ENCODE assay signal across 8 cellular contexts in the genomic region with DNA sequence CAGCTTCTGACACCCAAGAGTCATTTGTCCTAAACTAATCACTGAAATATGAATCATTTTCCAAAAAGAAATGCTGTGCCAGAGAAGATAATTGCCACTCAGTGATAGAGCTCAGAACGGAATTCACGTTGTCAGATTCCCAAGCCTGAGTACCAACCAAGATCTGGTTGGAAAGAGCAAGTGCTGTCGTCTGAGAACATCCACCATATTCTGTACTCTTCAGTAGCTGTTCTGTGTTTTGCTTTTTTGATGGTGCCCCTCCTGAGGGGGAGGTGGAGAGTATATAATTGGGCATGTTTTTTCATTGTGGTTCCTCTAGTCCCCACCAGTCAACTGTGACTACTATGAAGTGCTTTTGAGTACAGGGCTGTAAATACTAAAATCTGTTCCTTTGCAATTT. TPM values are rescaled to one million over a fixed set of nuclear protein-coding genes. Genes with fewer than 3 reads are reported as not detected.
DNase-seq lines count a peak whose midpoint lies in the region; ATAC-seq, FAIRE-seq and TF ChIP-seq lines count a peak whose summit lies in the region.

No MANE protein-coding gene starts in this region.

- FAIRE-seq in islet of Langerhans (lab: Jason Lieb, UNC), result peak; percentile 49

- CTCF ChIA-PET in AG04449 (lab: Yijun Ruan, JAX), result interaction anchor here (0.7 to 2.0 kb wide), 12 partner anchors 11 to 975 kb away, joined by 3 to 12 read pairs (median 4); no protein-coding TSS in a partner anchor
- CTCF ChIA-PET in activated CD8-positive, alpha-beta T cell treated with anti-CD3 and anti-CD28 coated beads, Interleukin-2, amount 10 ng/mL, durations not matched to agents 7 days and 5 days (lab: Charles Lee), result interaction anchor here (0.7 to 5.1 kb wide), 37 partner anchors 9 to 291 kb away, joined by 3 to 90 read pairs (median 4); partner anchors contain the start of genes ENAM, GRSF1, JCHAIN and RUFY3

- no peaks in the 10 kb centered on the region for H3K27me3 ChIP-seq in thyroid gland

- in situ Hi-C loops in ACHN (cut with HindIII; ENCODE audit: low pct_ligation_motif_present, low pct_unique_long_range_greater_than_20kb, low sequenced_read_pairs), result no loop called here

- no peak for TF ChIP-seq CTCF in AG04449 (IDR thresholded peaks at IDR 0.05; ENCODE audit: insufficient read depth, low read length, missing control alignments)
- TF ChIP-seq CTCF in thyroid gland (IDR thresholded peaks at IDR 0.05), result no peak

- no peaks in the 10 kb centered on the region for H3K36me3 ChIP-seq in thyroid gland

- H3K4me3 ChIP-seq in AG04449 (ENCODE audit: low read depth, low read length), result peak overlapping the region; percentile 37
- peak overlapping the region in 2 of 3 donors; percentile 3 to 16 for H3K4me3 ChIP-seq in thyroid gland (replicated peaks in 1 of 3)

- no peaks in the 10 kb centered on the region for H3K27me3 Mint-ChIP-seq in activated CD8-positive, alpha-beta T cell treated with anti-CD3 and anti-CD28 coated beads, Interleukin-2, amount 10 ng/mL, durations not matched to agents 7 days and 5 days (ENCODE audit: low read depth)

- peak overlapping the region; percentile 91 for H3K27ac Mint-ChIP-seq in activated CD8-positive, alpha-beta T cell treated with anti-CD3 and anti-CD28 coated beads, Interleukin-2, amount 10 ng/mL, durations not matched to agents 7 days and 5 days

- H3K9me3 Mint-ChIP-seq in activated CD8-positive, alpha-beta T cell treated with anti-CD3 and anti-CD28 coated beads, Interleukin-2, amount 10 ng/mL, durations not matched to agents 7 days and 5 days (ENCODE audit: insufficient read depth), result no peaks in the 10 kb centered on the region

- intact Hi-C loops in thyroid gland (cut with DNase I), result no loop called here

- POLR2A ChIA-PET in AG04449 (lab: Yijun Ruan, JAX), result interaction anchor here (0.7 to 1.2 kb wide), 2 partner anchors 9 to 13 kb away, joined by 3 read pairs; partner anchors contain the start of gene RUFY3
- POLR2A ChIA-PET in activated CD8-positive, alpha-beta T cell treated with anti-CD3 and anti-CD28 coated beads, Interleukin-2, amount 10 ng/mL, durations not matched to agents 7 days and 5 days (lab: Charles Lee), result interaction anchor here (0.6 to 3.3 kb wide), 13 partner anchors 11 to 275 kb away, joined by 3 to 25 read pairs (median 4); partner anchors contain the start of genes DCK, GRSF1, MOB1B and UTP3

- no peak for DNase-seq in AG04449 (ENCODE audit: low read depth, low spot score)
- peak; percentile 37 for DNase-seq in activated CD8-positive, alpha-beta T cell treated with anti-CD3 and anti-CD28 coated beads, Interleukin-2, amount 10 ng/mL, durations not matched to agents 7 days and 5 days
- peak; percentile 36 to 37 for DNase-seq in thyroid gland
- no peak for DNase-seq in ACHN
- no peak for DNase-seq in SK-N-DZ (ENCODE audit: low spot score)
- DNase-seq in GM19240 (ENCODE audit: insufficient read length, low spot score), result no peak

- peak in 1 of 2 donors; percentile 36 for TF ChIP-seq POLR2A in thyroid gland (IDR thresholded peaks at IDR 0.05)

- H3K9me3 ChIP-seq in thyroid gland, result no peaks in the 10 kb centered on the region

- peaks cover 52% of the 10 kb centered on the region for H3K4me1 Mint-ChIP-seq in activated CD8-positive, alpha-beta T cell treated with anti-CD3 and anti-CD28 coated beads, Interleukin-2, amount 10 ng/mL, durations not matched to agents 7 days and 5 days (ENCODE audit: low read depth)

- peaks cover 53 to 54% of the 10 kb centered on the region in 2 donors for H3K4me1 ChIP-seq in thyroid gland

- WGBS in thyroid gland, 2 donors, result 2 to 7% methylated on average over 3 of the region's 3 CpGs

- peak overlapping the region; percentile 58 to 82 (median 73) for H3K27ac ChIP-seq in thyroid gland

- peak; percentile 0 for ATAC-seq in HG02623 (IDR thresholded peaks at IDR 0.05; ENCODE audit: unreplicated experiment)
- ATAC-seq in activated CD8-positive, alpha-beta T cell treated with anti-CD3 and anti-CD28 coated beads, Interleukin-2, amount 10 ng/mL, durations not matched to agents 7 days and 5 days, result peak; percentile 46

- peak overlapping the region; percentile 79 for H3K4me3 Mint-ChIP-seq in activated CD8-positive, alpha-beta T cell treated with anti-CD3 and anti-CD28 coated beads, Interleukin-2, amount 10 ng/mL, durations not matched to agents 7 days and 5 days

- H3K36me3 Mint-ChIP-seq in activated CD8-positive, alpha-beta T cell treated with anti-CD3 and anti-CD28 coated beads, Interleukin-2, amount 10 ng/mL, durations not matched to agents 7 days and 5 days (ENCODE audit: low read depth), result no peaks in the 10 kb centered on the region

RNA-seq across cellular contexts. Expression of gene RUFY3, which starts 13.2 kb away (rescaled TPM):
- 10 to 100 TPM; 35.1 to 43.2 TPM for total RNA-seq in activated CD8-positive, alpha-beta T cell treated with anti-CD3 and anti-CD28 coated beads, Interleukin-2, amount 10 ng/mL, durations not matched to agents 7 days and 5 days
- total RNA-seq in thyroid gland, result 100 to 1,000 TPM; 148 to 242 (median 155) TPM
- 84.5 and 89.6 TPM in 2 replicates for polyA plus RNA-seq in SK-N-DZ (2014; cell fraction: cytosol; rRNA removed)
- polyA plus RNA-seq in SK-N-DZ (2014; cell fraction: nucleus; rRNA removed), result 109 and 112 TPM in 2 replicates

RNA-seq across cellular contexts. Expression of gene UTP3, which starts 46.6 kb away (rescaled TPM):
- total RNA-seq in activated CD8-positive, alpha-beta T cell treated with anti-CD3 and anti-CD28 coated beads, Interleukin-2, amount 10 ng/mL, durations not matched to agents 7 days and 5 days, result 10 to 100 TPM; 38.7 to 39.2 TPM
- 10 to 100 TPM; 12.4 to 17.7 (median 15.5) TPM for total RNA-seq in thyroid gland
- polyA plus RNA-seq in SK-N-DZ (2014; cell fraction: cytosol; rRNA removed), result 9.2 and 10.1 TPM in 2 replicates
- polyA plus RNA-seq in SK-N-DZ (2014; cell fraction: nucleus; rRNA removed), result 5.3 and 6.9 TPM in 2 replicates

Comparison
In these comparisons a context has a peak if more than half of its experiments do, and no peak if none do; other contexts are left out.
1. DNase-seq: peak in activated CD8-positive, alpha-beta T cell treated with anti-CD3 and anti-CD28 coated beads, Interleukin-2, amount 10 ng/mL, durations not matched to agents 7 days and 5 days (single experiment) and thyroid gland (2 of 2); none in AG04449 (single experiment), ACHN (single experiment), SK-N-DZ (single experiment) and GM19240 (single experiment).